Comparison of ENCODE assay signal across 23 cellular contexts in genomic region chr6:158223926-158224325, GRCh38. TPM values are rescaled to one million over a fixed set of nuclear protein-coding genes. Genes with fewer than 3 reads are reported as not detected.
DNase-seq lines count a peak whose midpoint lies in the region; ATAC-seq and TF ChIP-seq lines count a peak whose summit lies in the region.
"Had no signal": no experiment of that assay in that cellular context is flagged by ENCODE, and none has a peak within 500 bp of the region (broad histone marks: within the 10 kb centered on the region; RNA-seq: fewer than 3 reads in every experiment).

No MANE protein-coding gene starts in this region.

- no peaks in the 10 kb centered on the region for H3K27me3 Mint-ChIP-seq in activated CD8-positive, alpha-beta memory T cell treated with anti-CD3 and anti-CD28 coated beads, Interleukin-2, amount 10 ng/mL, durations not matched to agents 7 days and 5 days
- H3K27me3 Mint-ChIP-seq in endodermal cell (ENCODE audit: insufficient read depth): peaks cover 2% of the 10 kb centered on the region
- H3K27me3 Mint-ChIP-seq in mesothelial cell of epicardium (ENCODE audit: low read depth): no peaks in the 10 kb centered on the region
- peaks cover 0 to 2% of the 10 kb centered on the region in 2 donors for H3K27me3 Mint-ChIP-seq in natural killer cell treated with Interleukin-12 subunit alpha and Interleukin-12 subunit beta and Interleukin-15 and Interleukin-18, amount 100 ng/mL, for 72 hours
- H3K27me3 Mint-ChIP-seq in naive thymus-derived CD4-positive, alpha-beta T cell: peaks cover 0 to 4% (median 0%) of the 10 kb centered on the region in 5 donors
- H3K27me3 Mint-ChIP-seq: B cell; CD4-positive, CD25-positive, alpha-beta regulatory T cell had no signal

- intact Hi-C loops in naive thymus-derived CD4-positive, alpha-beta T cell (cut with micrococcal nuclease): loop anchor here in 1 of 2 donors (5.0 kb wide), 1 partner anchor 228 kb away; no protein-coding TSS in a partner anchor

- DNase-seq in activated CD8-positive, alpha-beta memory T cell treated with anti-CD3 and anti-CD28 coated beads for 24 hours: peak; percentile 33
- no peak for DNase-seq in activated CD8-positive, alpha-beta memory T cell treated with anti-CD3 and anti-CD28 coated beads, Interleukin-2, amount 10 ng/mL, durations not matched to agents 7 days and 5 days
- DNase-seq in endodermal cell (peak; percentile 17), mesothelial cell of epicardium (ENCODE audit: low spot score in 2 of 2, unreplicated experiment in 2 of 2) (no peak), trophoblast cell (peak; percentile 49 to 72)
- no peak for DNase-seq in activated effector memory CD4-positive, alpha-beta T cell treated with anti-CD3 and anti-CD28 coated beads, Interleukin-2, amount 50 U/mL, for 16 hours
- DNase-seq in natural killer cell treated with Interleukin-12 subunit alpha and Interleukin-12 subunit beta and Interleukin-15 and Interleukin-18, amount 100 ng/mL, for 72 hours (ENCODE audit: low spot score): no peak
- DNase-seq in naive thymus-derived CD4-positive, alpha-beta T cell: no peak
- DNase-seq: CD4-positive, CD25-positive, alpha-beta regulatory T cell; CD8-positive, alpha-beta T cell; DMS 273 treated with DMSO at 0.1 percent for 48 hours; DMS79; EL; GDM1; H9; HFFc6 had no signal

- no peak overlapping the region for H3K23ac ChIP-seq in trophoblast cell (ENCODE audit: low read length)

- no peak overlapping the region for H4K91ac ChIP-seq in trophoblast cell (ENCODE audit: low read depth, low read length)

- H2BK12ac ChIP-seq in trophoblast cell (ENCODE audit: low read length): no peak overlapping the region

- H3K4me1 Mint-ChIP-seq in activated CD8-positive, alpha-beta memory T cell treated with anti-CD3 and anti-CD28 coated beads, Interleukin-2, amount 10 ng/mL, durations not matched to agents 7 days and 5 days: peaks cover 4% of the 10 kb centered on the region
- H3K4me1 Mint-ChIP-seq in endodermal cell: no peaks in the 10 kb centered on the region
- no peaks in the 10 kb centered on the region for H3K4me1 Mint-ChIP-seq in mesothelial cell of epicardium
- no peaks in the 10 kb centered on the region for H3K4me1 Mint-ChIP-seq in natural killer cell treated with Interleukin-12 subunit alpha and Interleukin-12 subunit beta and Interleukin-15 and Interleukin-18, amount 100 ng/mL, for 72 hours (ENCODE audit: low read depth in 2 of 2)
- H3K4me1 Mint-ChIP-seq in naive thymus-derived CD4-positive, alpha-beta T cell: peaks cover 0 to 13% (median 0%) of the 10 kb centered on the region in 7 donors

- H3K36me3 ChIP-seq in endodermal cell (ENCODE audit: control insufficient read depth, insufficient read depth, low read length) (no peaks in the 10 kb centered on the region), trophoblast cell (ENCODE audit: control insufficient read depth in 1 of 2, insufficient read depth in 2 of 2, low read length in 2 of 2) (no peaks in the 10 kb centered on the region)
- H3K36me3 ChIP-seq in naive thymus-derived CD4-positive, alpha-beta T cell (ENCODE audit: control insufficient read depth in 2 of 3, insufficient read depth in 3 of 3, low read length in 3 of 3): no peaks in the 10 kb centered on the region
- H3K36me3 ChIP-seq: BLaER1 had no signal

- no peak overlapping the region for H2AFZ ChIP-seq in trophoblast cell (ENCODE audit: insufficient read depth, low read length, poor library complexity)
- H2AFZ ChIP-seq: GM23338 had no signal

- H3K27me3 ChIP-seq in endodermal cell (ENCODE audit: control insufficient read depth, insufficient read depth, low read length, poor library complexity, severe bottlenecking): no peaks in the 10 kb centered on the region
- H3K27me3 ChIP-seq in trophoblast cell (ENCODE audit: insufficient read depth, low read length): no peaks in the 10 kb centered on the region
- H3K27me3 ChIP-seq in naive thymus-derived CD4-positive, alpha-beta T cell (ENCODE audit: control insufficient read depth in 2 of 2, insufficient read depth in 2 of 2, low read length in 2 of 2): no peaks in the 10 kb centered on the region
- H3K27me3 ChIP-seq: BLaER1 had no signal

- no peak overlapping the region for H4K12ac ChIP-seq in trophoblast cell (ENCODE audit: low read depth, low read length)

- H3K27ac Mint-ChIP-seq in activated CD8-positive, alpha-beta memory T cell treated with anti-CD3 and anti-CD28 coated beads, Interleukin-2, amount 10 ng/mL, durations not matched to agents 7 days and 5 days: no peak overlapping the region
- H3K27ac Mint-ChIP-seq in endodermal cell: no peak overlapping the region
- H3K27ac Mint-ChIP-seq in mesothelial cell of epicardium: peak overlapping the region; percentile 61
- no peak overlapping the region for H3K27ac Mint-ChIP-seq in natural killer cell treated with Interleukin-12 subunit alpha and Interleukin-12 subunit beta and Interleukin-15 and Interleukin-18, amount 100 ng/mL, for 72 hours
- no peak overlapping the region for H3K27ac Mint-ChIP-seq in naive thymus-derived CD4-positive, alpha-beta T cell
- H3K27ac Mint-ChIP-seq: B cell; CD8-positive, alpha-beta T cell; GM23338; HFFc6 had no signal

- TF ChIP-seq CTCF in endodermal cell (conservative IDR thresholded peaks at IDR 0.05) (no peak), mesothelial cell of epicardium (IDR thresholded peaks at IDR 0.05; ENCODE audit: unreplicated experiment) (no peak)

- no peak overlapping the region for H3K4ac ChIP-seq in trophoblast cell (ENCODE audit: low read depth, low read length)

- H3K9me3 ChIP-seq in endodermal cell (ENCODE audit: control insufficient read depth, low read length) (no peaks in the 10 kb centered on the region), trophoblast cell (ENCODE audit: insufficient read depth, low read depth, low read length) (no peaks in the 10 kb centered on the region)
- H3K9me3 ChIP-seq in naive thymus-derived CD4-positive, alpha-beta T cell (ENCODE audit: control insufficient read depth in 2 of 3, low read length in 3 of 3): no peaks in the 10 kb centered on the region
- H3K9me3 ChIP-seq: BLaER1 had no signal

- H4K8ac ChIP-seq in trophoblast cell (ENCODE audit: low read depth, low read length): no peak overlapping the region

- H2BK5ac ChIP-seq in trophoblast cell (ENCODE audit: low read depth, low read length, poor library complexity): no peak overlapping the region

- H3K4me1 ChIP-seq in endodermal cell (ENCODE audit: control insufficient read depth, insufficient read depth, low read length) (no peaks in the 10 kb centered on the region), trophoblast cell (ENCODE audit: control insufficient read depth in 1 of 2, insufficient read depth in 2 of 2, low read length in 2 of 2) (no peaks in the 10 kb centered on the region)
- H3K4me1 ChIP-seq in naive thymus-derived CD4-positive, alpha-beta T cell (ENCODE audit: control insufficient read depth in 2 of 2, insufficient read depth in 2 of 2, low read length in 2 of 2): no peaks in the 10 kb centered on the region
- H3K4me1 ChIP-seq: BLaER1 had no signal

- H2AK5ac ChIP-seq in trophoblast cell (ENCODE audit: low read length): no peak overlapping the region

- H3K79me1 ChIP-seq in trophoblast cell (ENCODE audit: low read length): no peaks in the 10 kb centered on the region

- H3K18ac ChIP-seq in trophoblast cell (ENCODE audit: low read length): no peak overlapping the region

- H2BK120ac ChIP-seq in trophoblast cell (ENCODE audit: insufficient read depth, low read length, poor library complexity): no peak overlapping the region

- no peaks in the 10 kb centered on the region for H3K9me3 Mint-ChIP-seq in activated CD8-positive, alpha-beta memory T cell treated with anti-CD3 and anti-CD28 coated beads, Interleukin-2, amount 10 ng/mL, durations not matched to agents 7 days and 5 days (ENCODE audit: low read depth)
- H3K9me3 Mint-ChIP-seq in endodermal cell (peaks cover 3% of the 10 kb centered on the region), mesothelial cell of epicardium (no peaks in the 10 kb centered on the region)
- no peaks in the 10 kb centered on the region for H3K9me3 Mint-ChIP-seq in natural killer cell treated with Interleukin-12 subunit alpha and Interleukin-12 subunit beta and Interleukin-15 and Interleukin-18, amount 100 ng/mL, for 72 hours
- H3K9me3 Mint-ChIP-seq in naive thymus-derived CD4-positive, alpha-beta T cell: no peaks in the 10 kb centered on the region
- H3K9me3 Mint-ChIP-seq: CD4-positive, CD25-positive, alpha-beta regulatory T cell; CD8-positive, alpha-beta T cell had no signal

- H3K4me2 ChIP-seq in trophoblast cell (ENCODE audit: low read length): no peak overlapping the region
- H3K4me2 ChIP-seq: BLaER1, GM23338 had no signal

- WGBS in endodermal cell (ENCODE audit: insufficient coverage in 1 of 2, insufficient read length in 1 of 2), 2 experiments: 89 to 92% methylated on average over 6 to 9 of the region's 9 CpGs
- WGBS in trophoblast cell (ENCODE audit: extremely low coverage, insufficient coverage, insufficient read length): no CpG with 5 or more reads among the region's 9 CpGs

- H3K27ac ChIP-seq in endodermal cell (ENCODE audit: low read depth, low read length) (no peak overlapping the region), trophoblast cell (ENCODE audit: low read depth, low read length) (no peak overlapping the region)
- H3K27ac ChIP-seq in naive thymus-derived CD4-positive, alpha-beta T cell (ENCODE audit: low read depth, low read length): no peak overlapping the region
- H3K27ac ChIP-seq: 22Rv1, BLaER1, C4-2B had no signal

- H3K9ac ChIP-seq in endodermal cell (ENCODE audit: extremely low read depth, low read length, poor library complexity, severe bottlenecking) (no peak overlapping the region), trophoblast cell (ENCODE audit: low read length) (no peak overlapping the region)
- H3K9ac ChIP-seq: BLaER1 had no signal

- ATAC-seq in activated CD8-positive, alpha-beta memory T cell treated with anti-CD3 and anti-CD28 coated beads, Interleukin-2, amount 10 ng/mL, durations not matched to agents 7 days and 5 days: no peak
- no peak for ATAC-seq in natural killer cell treated with Interleukin-12 subunit alpha and Interleukin-12 subunit beta and Interleukin-15 and Interleukin-18, amount 100 ng/mL, for 72 hours
- ATAC-seq in naive thymus-derived CD4-positive, alpha-beta T cell: no peak
- ATAC-seq: CD8-positive, alpha-beta T cell; GM12878; GM23338; HCT116 had no signal

- POLR2A ChIA-PET in naive thymus-derived CD4-positive, alpha-beta T cell (lab: Charles Lee): no interaction called here

- H3K4me3 Mint-ChIP-seq in activated CD8-positive, alpha-beta memory T cell treated with anti-CD3 and anti-CD28 coated beads, Interleukin-2, amount 10 ng/mL, durations not matched to agents 7 days and 5 days: no peak overlapping the region
- H3K4me3 Mint-ChIP-seq in endodermal cell: no peak overlapping the region
- no peak overlapping the region for H3K4me3 Mint-ChIP-seq in mesothelial cell of epicardium
- H3K4me3 Mint-ChIP-seq in natural killer cell treated with Interleukin-12 subunit alpha and Interleukin-12 subunit beta and Interleukin-15 and Interleukin-18, amount 100 ng/mL, for 72 hours: no peak overlapping the region
- H3K4me3 Mint-ChIP-seq in naive thymus-derived CD4-positive, alpha-beta T cell: no peak overlapping the region
- H3K4me3 Mint-ChIP-seq: B cell; CD8-positive, alpha-beta T cell; GM23338; H9; HFFc6 had no signal

- no peaks in the 10 kb centered on the region for H3K79me2 ChIP-seq in trophoblast cell (ENCODE audit: control insufficient read depth, insufficient read depth, low read length, poor library complexity)

- no peak overlapping the region for H3K14ac ChIP-seq in trophoblast cell (ENCODE audit: low read length)

- no peaks in the 10 kb centered on the region for H3K36me3 Mint-ChIP-seq in activated CD8-positive, alpha-beta memory T cell treated with anti-CD3 and anti-CD28 coated beads, Interleukin-2, amount 10 ng/mL, durations not matched to agents 7 days and 5 days
- H3K36me3 Mint-ChIP-seq in endodermal cell (ENCODE audit: low read depth): no peaks in the 10 kb centered on the region
- no peaks in the 10 kb centered on the region for H3K36me3 Mint-ChIP-seq in mesothelial cell of epicardium
- H3K36me3 Mint-ChIP-seq in natural killer cell treated with Interleukin-12 subunit alpha and Interleukin-12 subunit beta and Interleukin-15 and Interleukin-18, amount 100 ng/mL, for 72 hours: no peaks in the 10 kb centered on the region
- no peaks in the 10 kb centered on the region for H3K36me3 Mint-ChIP-seq in naive thymus-derived CD4-positive, alpha-beta T cell
- H3K36me3 Mint-ChIP-seq: CD4-positive, CD25-positive, alpha-beta regulatory T cell; CD8-positive, alpha-beta T cell had no signal

- no peak overlapping the region for H3K4me3 ChIP-seq in endodermal cell (ENCODE audit: low read length)
- H3K4me3 ChIP-seq in trophoblast cell (ENCODE audit: low read depth, low read length): no peak overlapping the region
- no peak overlapping the region for H3K4me3 ChIP-seq in naive thymus-derived CD4-positive, alpha-beta T cell (ENCODE audit: low read length)
- H3K4me3 ChIP-seq: BLaER1, GM12878, GM23338 had no signal

- CTCF ChIA-PET in activated CD8-positive, alpha-beta memory T cell treated with anti-CD3 and anti-CD28 coated beads, Interleukin-2, amount 10 ng/mL, durations not matched to agents 7 days and 5 days (lab: Charles Lee): interaction anchor here (1.4 to 2.1 kb wide), 5 partner anchors 9 to 166 kb away, joined by 3 to 6 read pairs (median 4); no protein-coding TSS in a partner anchor
- CTCF ChIA-PET in naive thymus-derived CD4-positive, alpha-beta T cell (lab: Charles Lee): interaction anchor here (0.7 to 1.6 kb wide), 2 partner anchors 10 to 35 kb away, joined by 3 to 4 read pairs; no protein-coding TSS in a partner anchor

RNA-seq across cellular contexts. Expression of gene GTF2H5, which starts 55.8 kb away (rescaled TPM):
- total RNA-seq in activated CD8-positive, alpha-beta memory T cell treated with anti-CD3 and anti-CD28 coated beads, Interleukin-2, amount 10 ng/mL, durations not matched to agents 7 days and 5 days: 10 to 100 TPM; 18.5 to 19.0 TPM
- total RNA-seq in endodermal cell: 10 to 100 TPM; 31.3 to 41.6 TPM
- 24.2 TPM for polyA plus RNA-seq in endodermal cell (2013, experiment 1 of 2)
- 23.0 TPM for polyA plus RNA-seq in endodermal cell (2013, experiment 2 of 2)
- total RNA-seq in mesothelial cell of epicardium: 25.7 to 28.8 TPM (median 26.1 TPM) in 3 replicates
- 35.9 and 37.4 TPM in 2 replicates for polyA plus RNA-seq in trophoblast cell (2013)
- total RNA-seq in natural killer cell treated with Interleukin-12 subunit alpha and Interleukin-12 subunit beta and Interleukin-15 and Interleukin-18, amount 100 ng/mL, for 72 hours: 10 to 100 TPM; 12.7 to 13.1 TPM
- total RNA-seq in naive thymus-derived CD4-positive, alpha-beta T cell: 10 to 100 TPM in 4 of 5 experiments, 1 to 10 TPM in 1; 6.2 to 21.8 (median 16.4) TPM
- 10 to 100 TPM; 13.4 to 22.9 TPM for polyA plus RNA-seq in naive thymus-derived CD4-positive, alpha-beta T cell

RNA-seq across cellular contexts. Expression of gene SERAC1, which starts 55.9 kb away (rescaled TPM):
- 1 to 10 TPM; 5.1 to 6.3 TPM for total RNA-seq in activated CD8-positive, alpha-beta memory T cell treated with anti-CD3 and anti-CD28 coated beads, Interleukin-2, amount 10 ng/mL, durations not matched to agents 7 days and 5 days
- total RNA-seq in endodermal cell: 10 to 100 TPM; 15.1 to 19.4 TPM
- 17.6 TPM for polyA plus RNA-seq in endodermal cell (2013, experiment 1 of 2)
- 17.1 TPM for polyA plus RNA-seq in endodermal cell (2013, experiment 2 of 2)
- 9.8 to 10.4 TPM (median 9.8 TPM) in 3 replicates for total RNA-seq in mesothelial cell of epicardium
- polyA plus RNA-seq in trophoblast cell (2013): 4.9 and 5.2 TPM in 2 replicates
- total RNA-seq in natural killer cell treated with Interleukin-12 subunit alpha and Interleukin-12 subunit beta and Interleukin-15 and Interleukin-18, amount 100 ng/mL, for 72 hours: 1 to 10 TPM; 4.9 to 7.9 TPM
- 1 to 10 TPM; 2.4 to 5.4 (median 4.6) TPM for total RNA-seq in naive thymus-derived CD4-positive, alpha-beta T cell
- polyA plus RNA-seq in naive thymus-derived CD4-positive, alpha-beta T cell: 1 to 10 TPM; 2.4 to 2.6 TPM

Comparison
In these comparisons a context has a peak if more than half of its experiments do, and no peak if none do; other contexts are left out.
1. DNase-seq: peak in activated CD8-positive, alpha-beta memory T cell treated with anti-CD3 and anti-CD28 coated beads for 24 hours (single experiment), endodermal cell (single experiment) and trophoblast cell (2 of 2); none in activated CD8-positive, alpha-beta memory T cell treated with anti-CD3 and anti-CD28 coated beads, Interleukin-2, amount 10 ng/mL, durations not matched to agents 7 days and 5 days (single experiment), mesothelial cell of epicardium (0 of 2), activated effector memory CD4-positive, alpha-beta T cell treated with anti-CD3 and anti-CD28 coated beads, Interleukin-2, amount 50 U/mL, for 16 hours (single experiment), natural killer cell treated with Interleukin-12 subunit alpha and Interleukin-12 subunit beta and Interleukin-15 and Interleukin-18, amount 100 ng/mL, for 72 hours (single experiment) and naive thymus-derived CD4-positive, alpha-beta T cell (0 of 9).